In genomic region chr2:75559633-75560021, GRCh38 we compare ENCODE assay signal across 10 cellular contexts. TPM values are rescaled to one million over a fixed set of nuclear protein-coding genes. Genes with fewer than 3 reads are reported as not detected.
DNase-seq lines count a peak whose midpoint lies in the region; ATAC-seq and TF ChIP-seq lines count a peak whose summit lies in the region.
"Had no signal": no experiment of that assay in that cellular context is flagged by ENCODE, and none has a peak within 500 bp of the region (broad histone marks: within the 10 kb centered on the region; RNA-seq: fewer than 3 reads in every experiment).

No MANE protein-coding gene starts in this region.

- H3K36me3 ChIP-seq in hepatocyte (replicated peaks; ENCODE audit: insufficient read depth, low read depth) (no peaks in the 10 kb centered on the region), transverse colon (no peaks in the 10 kb centered on the region)

- H3K27ac Mint-ChIP-seq in activated CD8-positive, alpha-beta T cell treated with anti-CD3 and anti-CD28 coated beads, Interleukin-2, amount 10 ng/mL, durations not matched to agents 7 days and 5 days: no peak overlapping the region
- H3K27ac Mint-ChIP-seq: IgD-negative memory B cell had no signal

- H4K20me1 ChIP-seq in hepatocyte (ENCODE audit: insufficient read depth, poor library complexity, severe bottlenecking): no peaks in the 10 kb centered on the region

- H3K36me3 Mint-ChIP-seq in activated CD8-positive, alpha-beta T cell treated with anti-CD3 and anti-CD28 coated beads, Interleukin-2, amount 10 ng/mL, durations not matched to agents 7 days and 5 days (ENCODE audit: low read depth): no peaks in the 10 kb centered on the region

- H3K9me3 ChIP-seq in hepatocyte (ENCODE audit: low read depth) (no peaks in the 10 kb centered on the region), transverse colon (no peaks in the 10 kb centered on the region)

- in situ Hi-C loops in transverse colon (cut with MboI; ENCODE audit: low pct_ligation_motif_present in 1 of 4, low pct_unique_long_range_greater_than_20kb in 1 of 4, low sequenced_read_pairs in 3 of 4): no loop called here

- peaks cover 17% of the 10 kb centered on the region for H3K79me2 ChIP-seq in hepatocyte

- H3K4me2 ChIP-seq in hepatocyte: peak overlapping the region; percentile 92

- peak overlapping the region; percentile 86 for H3K27ac ChIP-seq in hepatocyte
- peak overlapping the region in 13 of 21 experiments; percentile 8 to 91 (median 77) for H3K27ac ChIP-seq in skin epidermis
- no peak overlapping the region for H3K27ac ChIP-seq in transverse colon

- intact Hi-C loops in transverse colon (cut with DNase I; ENCODE audit: low total_unique reads): no loop called here

- H3K27me3 Mint-ChIP-seq in activated CD8-positive, alpha-beta T cell treated with anti-CD3 and anti-CD28 coated beads, Interleukin-2, amount 10 ng/mL, durations not matched to agents 7 days and 5 days (ENCODE audit: low read depth): peaks cover 42% of the 10 kb centered on the region

- peaks cover 16% of the 10 kb centered on the region for H3K4me1 ChIP-seq in hepatocyte (ENCODE audit: insufficient read depth)
- peaks cover 0 to 12% (median 3%) of the 10 kb centered on the region in 4 donors for H3K4me1 ChIP-seq in transverse colon

- peak overlapping the region; percentile 63 for H2AFZ ChIP-seq in hepatocyte

- POLR2A ChIA-PET in activated CD8-positive, alpha-beta T cell treated with anti-CD3 and anti-CD28 coated beads, Interleukin-2, amount 10 ng/mL, durations not matched to agents 7 days and 5 days (lab: Charles Lee): no interaction called here

- H3K4me3 Mint-ChIP-seq in activated CD8-positive, alpha-beta T cell treated with anti-CD3 and anti-CD28 coated beads, Interleukin-2, amount 10 ng/mL, durations not matched to agents 7 days and 5 days: peak overlapping the region; percentile 75

- CTCF ChIA-PET in activated CD8-positive, alpha-beta T cell treated with anti-CD3 and anti-CD28 coated beads, Interleukin-2, amount 10 ng/mL, durations not matched to agents 7 days and 5 days (lab: Charles Lee): no interaction called here

- no peak for TF ChIP-seq EP300 in transverse colon (IDR thresholded peaks at IDR 0.05; ENCODE audit: low read depth)

- no peak for TF ChIP-seq POLR2A in transverse colon (IDR thresholded peaks at IDR 0.05)

- H3K9me2 ChIP-seq in hepatocyte (replicated peaks; ENCODE audit: insufficient read depth): no peaks in the 10 kb centered on the region

- DNase-seq in NCI-H146 (lab: John Stamatoyannopoulos, UW) (peak; percentile 37), NCI-H146 treated with DMSO at 0.1 percent for 48 hours (lab: John Stamatoyannopoulos, UW; ENCODE audit: unreplicated experiment) (no peak), hepatocyte (ENCODE audit: low spot score) (no peak), transverse colon (no peak), NCI-H510A treated with DMSO at 0.1 percent for 48 hours (lab: John Stamatoyannopoulos, UW) (no peak), NCI-H187 treated with DMSO at 0.1 percent for 48 hours (lab: John Stamatoyannopoulos, UW) (no peak)
- DNase-seq in activated CD8-positive, alpha-beta T cell treated with anti-CD3 and anti-CD28 coated beads, Interleukin-2, amount 10 ng/mL, durations not matched to agents 7 days and 5 days: peak; percentile 12

- H3K27me3 ChIP-seq in hepatocyte: no peaks in the 10 kb centered on the region
- peaks cover 38% of the 10 kb centered on the region for H3K27me3 ChIP-seq in transverse colon

- ATAC-seq in activated CD8-positive, alpha-beta T cell treated with anti-CD3 and anti-CD28 coated beads, Interleukin-2, amount 10 ng/mL, durations not matched to agents 7 days and 5 days: no peak

- WGBS in hepatocyte (ENCODE audit: low lambda C conversion rate, missing lambda C conversion rate): 13% methylated on average over 8 of the region's 9 CpGs
- WGBS in transverse colon (ENCODE audit: low coverage in 1 of 2), 2 donors: 27 to 32% methylated on average over 4 to 9 of the region's 9 CpGs

- H3K4me1 Mint-ChIP-seq in activated CD8-positive, alpha-beta T cell treated with anti-CD3 and anti-CD28 coated beads, Interleukin-2, amount 10 ng/mL, durations not matched to agents 7 days and 5 days (ENCODE audit: low read depth): peaks cover 21% of the 10 kb centered on the region

- H3K9me3 Mint-ChIP-seq in activated CD8-positive, alpha-beta T cell treated with anti-CD3 and anti-CD28 coated beads, Interleukin-2, amount 10 ng/mL, durations not matched to agents 7 days and 5 days (ENCODE audit: insufficient read depth): no peaks in the 10 kb centered on the region
- H3K9me3 Mint-ChIP-seq: IgD-negative memory B cell had no signal

- H3K4me3 ChIP-seq in hepatocyte (peak overlapping the region; percentile 86), skin epidermis (peak overlapping the region; percentile 45 to 66 (median 59)), transverse colon (peak overlapping the region in 1 of 4 donors; percentile 48)

- TF ChIP-seq CTCF in hepatocyte (IDR thresholded peaks at IDR 0.05; ENCODE audit: poor library complexity) (no peak), transverse colon (IDR thresholded peaks at IDR 0.05) (no peak)

RNA-seq across cellular contexts. Expression of gene EVA1A, which starts 1.1 kb away (rescaled TPM):
- not detected for total RNA-seq in activated CD8-positive, alpha-beta T cell treated with anti-CD3 and anti-CD28 coated beads, Interleukin-2, amount 10 ng/mL, durations not matched to agents 7 days and 5 days
- 30.8 and 36.2 TPM in 2 replicates for total RNA-seq in hepatocyte
- 15.3 and 17.2 TPM in 2 replicates for polyA plus RNA-seq in hepatocyte
- total RNA-seq in transverse colon: not detected
- total RNA-seq: T-helper 1 cell treated with Interleukin-12 subunit alpha and Interleukin-12 subunit beta and Interleukin-4 antibody, amounts not matched to agents 30 ng/mL and 1 ng/mL, for 36 hours had no signal
- polyA plus RNA-seq: IgD-negative memory B cell had no signal

Comparison
In these comparisons a context has a peak if more than half of its experiments do, and no peak if none do; other contexts are left out.
1. DNase-seq: peak in NCI-H146 (single experiment) and activated CD8-positive, alpha-beta T cell treated with anti-CD3 and anti-CD28 coated beads, Interleukin-2, amount 10 ng/mL, durations not matched to agents 7 days and 5 days (single experiment); none in NCI-H146 treated with DMSO at 0.1 percent for 48 hours (single experiment), hepatocyte (single experiment), transverse colon (single experiment), NCI-H510A treated with DMSO at 0.1 percent for 48 hours (single experiment) and NCI-H187 treated with DMSO at 0.1 percent for 48 hours (single experiment).
2. H3K27ac ChIP-seq: peak in hepatocyte (single experiment) and skin epidermis (13 of 21); none in transverse colon (0 of 4).
3. RNA of gene EVA1A, which starts 1.1 kb away (total RNA-seq): 30.8 to 36.2 TPM in hepatocyte; not detected in transverse colon and not detected in activated CD8-positive, alpha-beta T cell treated with anti-CD3 and anti-CD28 coated beads, Interleukin-2, amount 10 ng/mL, durations not matched to agents 7 days and 5 days; every median in the first group is over 10 times any median in the second.